ENCODE assay signal across 8 cellular contexts in genomic region chr1:32247983-32248889, GRCh38. TPM values are rescaled to one million over a fixed set of nuclear protein-coding genes. Genes with fewer than 3 reads are reported as not detected.
DNase-seq lines count a peak whose midpoint lies in the region; ATAC-seq and TF ChIP-seq lines count a peak whose summit lies in the region.

No MANE protein-coding gene starts in this region.

- H3K9me3 Mint-ChIP-seq in activated T-cell treated with anti-CD3 and anti-CD28 coated beads, Interleukin-2, amount 50 U/mL, for 72 hours = no peaks in the 10 kb centered on the region

- peak overlapping the region; percentile 32 for H3K4me2 ChIP-seq in OCI-LY3 (ENCODE audit: low read length)

- TF ChIP-seq POLR2A in tibial nerve (IDR thresholded peaks at IDR 0.05) = no peak

- no peaks in the 10 kb centered on the region for H4K20me1 ChIP-seq in OCI-LY3 (ENCODE audit: insufficient read depth, low read length)

- H3K27ac Mint-ChIP-seq in activated T-cell treated with anti-CD3 and anti-CD28 coated beads, Interleukin-2, amount 50 U/mL, for 72 hours = peak overlapping the region; percentile 72

- peak; percentile 97 for DNase-seq in DMS53 (lab: John Stamatoyannopoulos, UW)
- DNase-seq in HPDE6-E6E7 (ENCODE audit: extremely low spot score) = peak; percentile 82
- DNase-seq in activated T-cell treated with anti-CD3 and anti-CD28 coated beads, Interleukin-2, amount 50 U/mL, for 72 hours = peak; percentile 89 to 93
- DNase-seq in fibroblast of the aortic adventitia (ENCODE audit: low read depth) = peak; percentile 66
- DNase-seq in occipital lobe (lab: John Stamatoyannopoulos, UW) = peak; percentile 31
- peak; percentile 82 for DNase-seq in tibial nerve (ENCODE audit: low spot score in 2 of 2)

- H3K36me3 ChIP-seq in OCI-LY3 (replicated peaks; ENCODE audit: low read depth, low read length) (no peaks in the 10 kb centered on the region), tibial nerve (no peaks in the 10 kb centered on the region)

- H3K9ac ChIP-seq in OCI-LY3 (ENCODE audit: low read length) = no peak overlapping the region

- H3K27me3 Mint-ChIP-seq in activated T-cell treated with anti-CD3 and anti-CD28 coated beads, Interleukin-2, amount 50 U/mL, for 72 hours (ENCODE audit: low read depth) = no peaks in the 10 kb centered on the region

- H3K36me3 Mint-ChIP-seq in activated T-cell treated with anti-CD3 and anti-CD28 coated beads, Interleukin-2, amount 50 U/mL, for 72 hours (ENCODE audit: insufficient read depth in 2 of 2) = peaks cover 11 to 13% of the 10 kb centered on the region in 2 donors

- peak overlapping the region; percentile 74 to 91 for H3K4me3 Mint-ChIP-seq in activated T-cell treated with anti-CD3 and anti-CD28 coated beads, Interleukin-2, amount 50 U/mL, for 72 hours

- H3K4me3 ChIP-seq in OCI-LY3 (ENCODE audit: low read length) = peak overlapping the region; percentile 12; the same call in 1 of the 2 replicates
- no peak overlapping the region for H3K4me3 ChIP-seq in fibroblast of the aortic adventitia (ENCODE audit: low read depth, low read length)
- no peak overlapping the region for H3K4me3 ChIP-seq in tibial nerve

- H2AFZ ChIP-seq in OCI-LY3 (ENCODE audit: low read depth, low read length) = no peak overlapping the region; the same call in 1 of the 2 replicates

- H3K79me2 ChIP-seq in OCI-LY3 (ENCODE audit: low read length) = no peaks in the 10 kb centered on the region

- H3K27ac ChIP-seq in OCI-LY3 (ENCODE audit: low read length) (no peak overlapping the region), tibial nerve (peak overlapping the region in 3 of 4 donors; percentile 53 to 62 (median 56))

- peak; percentile 54 for TF ChIP-seq CTCF in OCI-LY3 (IDR thresholded peaks at IDR 0.05; ENCODE audit: low read depth, low read length)
- TF ChIP-seq CTCF in fibroblast of the aortic adventitia (IDR thresholded peaks at IDR 0.05; ENCODE audit: insufficient read depth, low read length) = peak; percentile 83
- peak; percentile 71 to 82 (median 77) for TF ChIP-seq CTCF in tibial nerve (IDR thresholded peaks at IDR 0.05)

- H3K27me3 ChIP-seq in OCI-LY3 (ENCODE audit: low read depth, low read length) = no peaks in the 10 kb centered on the region
- no peaks in the 10 kb centered on the region for H3K27me3 ChIP-seq in tibial nerve

- peaks cover 16% of the 10 kb centered on the region; the same call in 1 of the 2 replicates for H3K9me3 ChIP-seq in OCI-LY3 (ENCODE audit: insufficient read depth, low read length)
- H3K9me3 ChIP-seq in tibial nerve = no peaks in the 10 kb centered on the region

- peaks cover 38% of the 10 kb centered on the region for H3K4me1 ChIP-seq in OCI-LY3 (ENCODE audit: low read length)
- peaks cover 0 to 41% (median 21%) of the 10 kb centered on the region in 4 donors for H3K4me1 ChIP-seq in tibial nerve

- 12 to 14% methylated on average over 31 of the region's 31 CpGs for WGBS in tibial nerve, 2 donors

- ATAC-seq in activated T-cell treated with anti-CD3 and anti-CD28 coated beads, Interleukin-2, amount 50 U/mL, for 72 hours (replicated peaks in 1 of 2) = peak; percentile 32 to 35
- ATAC-seq in GM19324 (IDR thresholded peaks at IDR 0.05; ENCODE audit: low FRiP score, unreplicated experiment) = no peak

- peaks cover 67% of the 10 kb centered on the region for H3K4me1 Mint-ChIP-seq in activated T-cell treated with anti-CD3 and anti-CD28 coated beads, Interleukin-2, amount 50 U/mL, for 72 hours (ENCODE audit: low read depth)

- TF ChIP-seq EP300 in tibial nerve (IDR thresholded peaks at IDR 0.05) = no peak

RNA-seq across cellular contexts. Expression of gene FAM167B, which starts 1.2 kb away (rescaled TPM):
- total RNA-seq in activated T-cell treated with anti-CD3 and anti-CD28 coated beads, Interleukin-2, amount 50 U/mL, for 72 hours = 1 to 10 TPM; 1.6 to 1.9 TPM
- 1.4 and 2.1 TPM in 2 replicates for total RNA-seq in fibroblast of the aortic adventitia (ENCODE audit: low replicate concordance)
- 2.0 TPM for total RNA-seq in occipital lobe
- total RNA-seq in tibial nerve = 1 to 10 TPM; 1.4 to 5.4 (median 3.5) TPM

RNA-seq across cellular contexts. Expression of gene LCK, which starts 2.8 kb away (rescaled TPM):
- 100 to 1,000 TPM; 227 to 254 TPM for total RNA-seq in activated T-cell treated with anti-CD3 and anti-CD28 coated beads, Interleukin-2, amount 50 U/mL, for 72 hours
- total RNA-seq in fibroblast of the aortic adventitia (ENCODE audit: low replicate concordance) (not detected in 2 replicates), occipital lobe (not detected), tibial nerve (1 to 10 TPM; 1.1 to 6.9 (median 2.0) TPM)

RNA-seq across cellular contexts. Expression of gene EIF3I, which starts 26.0 kb away (rescaled TPM):
- total RNA-seq in activated T-cell treated with anti-CD3 and anti-CD28 coated beads, Interleukin-2, amount 50 U/mL, for 72 hours = 100 to 1,000 TPM; 241 to 276 TPM
- total RNA-seq in fibroblast of the aortic adventitia (ENCODE audit: low replicate concordance) (217 and 284 TPM in 2 replicates), occipital lobe (79.7 TPM), tibial nerve (100 to 1,000 TPM; 121 to 172 (median 152) TPM)

RNA-seq across cellular contexts. Expression of gene TMEM234, which starts 26.1 kb away (rescaled TPM):
- total RNA-seq in activated T-cell treated with anti-CD3 and anti-CD28 coated beads, Interleukin-2, amount 50 U/mL, for 72 hours = 10 to 100 TPM in 1 of 2 donors, 1 to 10 TPM in 1; 9.8 to 10.5 TPM
- total RNA-seq in fibroblast of the aortic adventitia (ENCODE audit: low replicate concordance) = 18.3 and 21.0 TPM in 2 replicates
- total RNA-seq in occipital lobe = 9.8 TPM
- 10 to 100 TPM; 22.5 to 29.0 (median 26.3) TPM for total RNA-seq in tibial nerve

RNA-seq across cellular contexts. Expression of gene DCDC2B, which starts 39.3 kb away (rescaled TPM):
- under 1 TPM in 1 of 2 donors, not detected in 1; 0.21 TPM for total RNA-seq in activated T-cell treated with anti-CD3 and anti-CD28 coated beads, Interleukin-2, amount 50 U/mL, for 72 hours
- total RNA-seq in fibroblast of the aortic adventitia (ENCODE audit: low replicate concordance) (not detected in 2 replicates), occipital lobe (not detected), tibial nerve (not detected)

Comparison
In these comparisons a context has a peak if more than half of its experiments do, and no peak if none do; other contexts are left out.
1. DNase-seq: peak in every context shown above with its lines; median percentile 97 in DMS53; 91 in activated T-cell treated with anti-CD3 and anti-CD28 coated beads, Interleukin-2, amount 50 U/mL, for 72 hours; 82 in HPDE6-E6E7; 82 in tibial nerve; 66 in fibroblast of the aortic adventitia; 31 in occipital lobe.
2. RNA of gene LCK, which starts 2.8 kb away (total RNA-seq): 227 to 254 TPM in activated T-cell treated with anti-CD3 and anti-CD28 coated beads, Interleukin-2, amount 50 U/mL, for 72 hours; 1.1 to 6.9 TPM in tibial nerve, not detected in fibroblast of the aortic adventitia and not detected in occipital lobe (single experiment); every median in the first group is over 10 times any median in the second.
3. Peak in every context shown above with its lines, with median percentiles within 50 percentile points of each other: CTCF ChIP-seq.